8 cellular contexts compared by ENCODE assay signal in the genomic region with DNA sequence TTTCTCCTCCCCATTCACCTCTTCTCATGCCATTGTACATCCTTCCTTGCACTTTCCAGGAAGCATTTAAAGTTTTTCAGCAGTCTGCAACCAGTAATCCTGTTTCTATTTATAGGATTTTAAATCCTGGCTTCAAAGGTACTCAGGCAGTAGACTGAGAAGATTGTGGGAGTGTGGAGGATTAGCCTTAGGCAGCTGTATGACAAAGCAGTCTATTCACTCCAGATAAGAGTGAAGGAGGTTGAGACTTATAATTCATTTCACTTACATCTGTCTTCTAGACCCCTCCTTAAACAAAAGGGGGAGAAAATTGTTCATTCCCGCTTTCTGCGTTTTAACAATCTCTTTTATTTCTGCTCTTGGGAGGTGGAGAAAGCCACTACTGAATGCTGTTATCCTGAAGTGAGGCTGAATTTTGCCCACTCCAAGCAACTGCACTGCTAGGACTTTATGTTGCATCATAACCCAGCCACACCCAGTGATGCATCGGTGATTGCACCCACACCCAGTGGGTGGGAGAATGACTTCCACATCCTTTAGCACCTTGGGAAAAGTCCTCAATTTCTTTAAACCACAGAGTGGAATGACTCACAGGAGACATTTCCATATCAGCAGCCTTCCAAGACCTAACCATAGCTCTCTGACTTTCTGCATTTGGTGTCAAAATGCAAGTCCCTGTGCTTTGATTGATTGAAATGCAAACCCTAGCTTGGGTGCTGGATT.
DNase-seq lines count a peak whose midpoint lies in the region; ATAC-seq and TF ChIP-seq lines count a peak whose summit lies in the region.

No MANE protein-coding gene starts in this region.

- H3K4me2 ChIP-seq in SK-N-SH: 0 out of 2 replicates have a peak overlapping the region, but pooled peaks have one; percentile 5

- TF ChIP-seq CTCF in SK-N-SH (IDR thresholded peaks at IDR 0.05): no peak
- TF ChIP-seq CTCF in thoracic aorta (IDR thresholded peaks at IDR 0.05): no peak
- TF ChIP-seq CTCF in endothelial cell (IDR thresholded peaks at IDR 0.05; ENCODE audit: unreplicated experiment): no peak

- H3K27ac ChIP-seq in SK-N-SH (ENCODE audit: low read depth in 2 of 2, low read length in 1 of 2) (peak overlapping the region in 1 of 2 experiments; percentile 36; a peak in 2 of 4 replicates), thoracic aorta (no peak overlapping the region)

- POLR2A ChIA-PET in SK-N-SH (lab: Yijun Ruan, JAX): no interaction called here

- H3K9ac ChIP-seq in SK-N-SH: no peak overlapping the region

- no peaks in the 10 kb centered on the region for H3K9me3 Mint-ChIP-seq in activated naive CD4-positive, alpha-beta T cell treated with anti-CD3 and anti-CD28 coated beads, Interleukin-2, amount 50 U/mL, for 72 hours
- no peaks in the 10 kb centered on the region for H3K9me3 Mint-ChIP-seq in activated naive CD4-positive, alpha-beta T cell treated with anti-CD3 and anti-CD28 coated beads, Interleukin-2, amount 10 ng/mL, durations not matched to agents 7 days and 5 days
- no peaks in the 10 kb centered on the region for H3K9me3 Mint-ChIP-seq in endothelial cell (ENCODE audit: unreplicated experiment)

- H3K4me3 Mint-ChIP-seq in activated naive CD4-positive, alpha-beta T cell treated with anti-CD3 and anti-CD28 coated beads, Interleukin-2, amount 10 ng/mL, durations not matched to agents 7 days and 5 days: no peak overlapping the region
- H3K4me3 Mint-ChIP-seq in endothelial cell (ENCODE audit: unreplicated experiment): no peak overlapping the region

- H3K27me3 Mint-ChIP-seq in activated naive CD4-positive, alpha-beta T cell treated with anti-CD3 and anti-CD28 coated beads, Interleukin-2, amount 10 ng/mL, durations not matched to agents 7 days and 5 days: no peaks in the 10 kb centered on the region
- H3K27me3 Mint-ChIP-seq in endothelial cell (ENCODE audit: unreplicated experiment): no peaks in the 10 kb centered on the region

- intact Hi-C loops in left cardiac atrium (cut with DNase I): no loop called here

- H3K27ac Mint-ChIP-seq in activated naive CD4-positive, alpha-beta T cell treated with anti-CD3 and anti-CD28 coated beads, Interleukin-2, amount 50 U/mL, for 72 hours: no peak overlapping the region
- no peak overlapping the region for H3K27ac Mint-ChIP-seq in activated naive CD4-positive, alpha-beta T cell treated with anti-CD3 and anti-CD28 coated beads, Interleukin-2, amount 10 ng/mL, durations not matched to agents 7 days and 5 days
- no peak overlapping the region for H3K27ac Mint-ChIP-seq in endothelial cell (ENCODE audit: unreplicated experiment)

- H3K36me3 ChIP-seq in SK-N-SH (replicated peaks in 1 of 2; ENCODE audit: control insufficient read depth in 1 of 2, insufficient read depth in 2 of 2, low read length in 1 of 2) (no peaks in the 10 kb centered on the region), thoracic aorta (no peaks in the 10 kb centered on the region)

- peaks cover 9% of the 10 kb centered on the region for H3K4me1 Mint-ChIP-seq in activated naive CD4-positive, alpha-beta T cell treated with anti-CD3 and anti-CD28 coated beads, Interleukin-2, amount 10 ng/mL, durations not matched to agents 7 days and 5 days
- H3K4me1 Mint-ChIP-seq in endothelial cell (ENCODE audit: unreplicated experiment): no peaks in the 10 kb centered on the region

- TF ChIP-seq EP300 in SK-N-SH (IDR thresholded peaks at IDR 0.05; ENCODE audit: borderline replicate concordance in 1 of 2, low read depth in 1 of 2, low read length in 1 of 2): no peak

- peaks cover 5% of the 10 kb centered on the region for H3F3A ChIP-seq in SK-N-SH (replicated peaks; ENCODE audit: insufficient read depth)

- TF ChIP-seq RAD21 in SK-N-SH (IDR thresholded peaks at IDR 0.05; ENCODE audit: low read length): no peak

- H3K9me2 ChIP-seq in SK-N-SH: no peaks in the 10 kb centered on the region

- H3K4me1 ChIP-seq in SK-N-SH (ENCODE audit: control insufficient read depth in 1 of 2, insufficient read depth in 2 of 2, low read depth in 1 of 2, low read length in 1 of 2) (peaks cover 0 to 18% of the 10 kb centered on the region in 2 experiments; a peak in 2 of 4 replicates), thoracic aorta (ENCODE audit: control insufficient read depth in 1 of 2, low read depth in 2 of 2) (no peaks in the 10 kb centered on the region)

- no peak overlapping the region for H2AFZ ChIP-seq in SK-N-SH (ENCODE audit: low read depth)

- no peaks in the 10 kb centered on the region for H3K36me3 Mint-ChIP-seq in activated naive CD4-positive, alpha-beta T cell treated with anti-CD3 and anti-CD28 coated beads, Interleukin-2, amount 50 U/mL, for 72 hours
- no peaks in the 10 kb centered on the region for H3K36me3 Mint-ChIP-seq in activated naive CD4-positive, alpha-beta T cell treated with anti-CD3 and anti-CD28 coated beads, Interleukin-2, amount 10 ng/mL, durations not matched to agents 7 days and 5 days
- H3K36me3 Mint-ChIP-seq in endothelial cell (ENCODE audit: low read depth, unreplicated experiment): no peaks in the 10 kb centered on the region

- ATAC-seq in activated naive CD4-positive, alpha-beta T cell treated with anti-CD3 and anti-CD28 coated beads, Interleukin-2, amount 50 U/mL, for 72 hours: peak; percentile 65 to 86
- ATAC-seq in left cardiac atrium (peak; percentile 38 to 98), thoracic aorta (ENCODE audit: insufficient number of reproducible peaks, low FRiP score, low read depth) (no peak), HG03045 (IDR thresholded peaks at IDR 0.05; ENCODE audit: unreplicated experiment) (no peak)

- H3K9me3 ChIP-seq in SK-N-SH (no peaks in the 10 kb centered on the region), thoracic aorta (no peaks in the 10 kb centered on the region)

- DNase-seq in activated naive CD4-positive, alpha-beta T cell treated with anti-CD3 and anti-CD28 coated beads, Interleukin-2, amount 50 U/mL, for 72 hours (ENCODE audit: low spot score in 2 of 2): peak in 1 of 2 donors; percentile 6
- no peak for DNase-seq in activated naive CD4-positive, alpha-beta T cell treated with anti-CD3 and anti-CD28 coated beads, Interleukin-2, amount 10 ng/mL, durations not matched to agents 7 days and 5 days
- no peak for DNase-seq in SK-N-SH
- peak; percentile 56 for DNase-seq in left cardiac atrium
- peak; percentile 19 for DNase-seq in thoracic aorta (ENCODE audit: low spot score)
- DNase-seq in 8988T: no peak
- no peak for DNase-seq in endothelial cell (ENCODE audit: low spot score)

- CTCF ChIA-PET in activated naive CD4-positive, alpha-beta T cell treated with anti-CD3 and anti-CD28 coated beads, Interleukin-2, amount 10 ng/mL, durations not matched to agents 7 days and 5 days (lab: Charles Lee): interaction anchor here (1.3 kb wide), 1 partner anchor 10 kb away, joined by 4 read pairs; no protein-coding TSS in a partner anchor
- CTCF ChIA-PET in SK-N-SH (lab: Yijun Ruan, JAX): interaction anchor here (1.6 kb wide), 1 partner anchor 11 kb away, joined by 8 read pairs; no protein-coding TSS in a partner anchor

- H3K27me3 ChIP-seq in SK-N-SH (ENCODE audit: insufficient read depth) (no peaks in the 10 kb centered on the region), thoracic aorta (replicated peaks; ENCODE audit: insufficient read depth) (no peaks in the 10 kb centered on the region)

- H3K79me2 ChIP-seq in SK-N-SH (ENCODE audit: insufficient read depth): no peaks in the 10 kb centered on the region

- H4K20me1 ChIP-seq in SK-N-SH (ENCODE audit: insufficient read depth): no peaks in the 10 kb centered on the region

- 58% methylated on average over 3 of the region's 3 CpGs for WGBS in SK-N-SH (ENCODE audit: low lambda C conversion rate)

- no peak overlapping the region for H3K4me3 ChIP-seq in SK-N-SH (ENCODE audit: low read depth in 2 of 2, low read length in 1 of 2)
- no peak overlapping the region for H3K4me3 ChIP-seq in thoracic aorta

TF ChIP-seq in SK-N-SH, 30 proteins besides CTCF, POLR2A, EP300 and RAD21 (continues in another document):
- TF ChIP-seq SMC3 (IDR thresholded peaks at IDR 0.05; ENCODE audit: low read depth, low read length) (no peak), YY1 (IDR thresholded peaks at IDR 0.05; ENCODE audit: low read depth) (no peak), PBX3 (IDR thresholded peaks at IDR 0.05) (peak; percentile 35), MAX (IDR thresholded peaks at IDR 0.05; ENCODE audit: low read depth) (no peak), TAF1 (IDR thresholded peaks at IDR 0.05; ENCODE audit: borderline replicate concordance, low read depth, low read length) (no peak), FOXJ3 (CRISPR knock-in tag; IDR thresholded peaks at IDR 0.05) (no peak), MEF2A (IDR thresholded peaks at IDR 0.05; ENCODE audit: borderline replicate concordance, low read depth) (no peak), JUND (IDR thresholded peaks at IDR 0.05) (peak; percentile 33; the same call in 1 of the 2 replicates), MXI1 (IDR thresholded peaks at IDR 0.05; ENCODE audit: low read depth, low read length) (no peak)
- TF ChIP-seq, protein P1, sequence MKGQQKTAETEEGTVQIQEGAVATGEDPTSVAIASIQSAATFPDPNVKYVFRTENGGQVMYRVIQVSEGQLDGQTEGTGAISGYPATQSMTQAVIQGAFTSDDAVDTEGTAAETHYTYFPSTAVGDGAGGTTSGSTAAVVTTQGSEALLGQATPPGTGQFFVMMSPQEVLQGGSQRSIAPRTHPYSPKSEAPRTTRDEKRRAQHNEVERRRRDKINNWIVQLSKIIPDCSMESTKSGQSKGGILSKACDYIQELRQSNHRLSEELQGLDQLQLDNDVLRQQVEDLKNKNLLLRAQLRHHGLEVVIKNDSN (IDR thresholded peaks at IDR 0.05; ENCODE audit: borderline replicate concordance, low read depth): no peak

Comparison
In these comparisons a context has a peak if more than half of its experiments do, and no peak if none do; other contexts are left out.
1. ATAC-seq: peak in activated naive CD4-positive, alpha-beta T cell treated with anti-CD3 and anti-CD28 coated beads, Interleukin-2, amount 50 U/mL, for 72 hours (2 of 2) and left cardiac atrium (2 of 2); none in thoracic aorta (single experiment) and HG03045 (single experiment).
2. DNase-seq: peak in left cardiac atrium (single experiment) and thoracic aorta (single experiment); none in activated naive CD4-positive, alpha-beta T cell treated with anti-CD3 and anti-CD28 coated beads, Interleukin-2, amount 10 ng/mL, durations not matched to agents 7 days and 5 days (single experiment), SK-N-SH (single experiment), 8988T (single experiment) and endothelial cell (single experiment).